ENCODE assay signal across 10 cellular contexts in the genomic region with DNA sequence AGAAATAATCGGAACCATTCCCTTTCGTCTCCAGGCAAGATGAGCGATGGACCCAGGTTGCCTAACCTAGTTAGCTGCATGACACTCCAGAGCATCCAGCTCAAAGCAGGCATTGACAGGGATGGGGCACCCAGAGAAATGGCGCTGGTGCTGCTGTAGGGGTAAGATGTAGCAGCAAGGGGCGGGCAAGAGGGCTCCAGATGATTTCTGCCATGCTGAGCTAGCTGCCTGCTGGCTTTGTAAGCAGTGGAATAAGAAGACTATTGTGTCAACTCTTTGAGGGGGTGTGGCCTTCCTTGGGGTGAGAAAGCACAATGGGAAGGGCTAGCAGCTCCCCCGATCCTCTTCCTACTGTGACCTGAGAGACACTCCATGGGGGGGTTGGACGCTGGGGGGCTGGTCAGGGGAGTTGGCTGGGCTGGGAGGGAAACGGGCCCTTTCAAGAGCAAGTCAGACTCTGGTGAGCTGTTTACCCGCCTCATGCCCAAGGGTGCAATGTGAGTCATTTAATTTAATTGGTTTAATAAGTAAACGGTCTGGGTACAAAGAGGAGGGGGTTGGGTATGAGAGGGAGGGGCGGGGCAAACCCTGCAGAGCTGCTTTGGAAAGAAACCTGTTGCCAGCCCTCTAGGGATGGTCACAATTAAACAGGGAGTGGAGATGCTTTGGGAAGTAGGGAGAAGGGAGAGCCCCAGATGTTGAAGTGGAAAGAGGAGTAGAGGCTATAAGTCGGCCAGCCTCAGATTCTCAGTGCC. TPM values are rescaled to one million over a fixed set of nuclear protein-coding genes. Genes with fewer than 3 reads are reported as not detected.
DNase-seq lines count a peak whose midpoint lies in the region; ATAC-seq, FAIRE-seq and TF ChIP-seq lines count a peak whose summit lies in the region.
"Had no signal": no experiment of that assay in that cellular context is flagged by ENCODE, and none has a peak within 500 bp of the region (broad histone marks: within the 10 kb centered on the region; RNA-seq: fewer than 3 reads in every experiment).

No MANE protein-coding gene starts in this region.

- peak overlapping the region; percentile 83 for H2BK120ac ChIP-seq in mesendoderm (ENCODE audit: low read depth, low read length)

- peak overlapping the region; percentile 66 for H3K23ac ChIP-seq in mesendoderm (ENCODE audit: low read length)

- H3K9me3 ChIP-seq in duodenal mucosa (ENCODE audit: control insufficient read depth in 1 of 2, low read length in 2 of 2) (no peaks in the 10 kb centered on the region), adrenal gland (replicated peaks in 1 of 3) (no peaks in the 10 kb centered on the region)

- no CpG with 5 or more reads among the region's 12 CpGs for WGBS in mesendoderm (ENCODE audit: extremely low coverage, insufficient coverage, low lambda C conversion rate)
- WGBS in adrenal gland, 4 donors: 66 to 71% (median 68%) methylated on average over 12 of the region's 12 CpGs

- H3K4me2 ChIP-seq in mesendoderm (ENCODE audit: low read length): peak overlapping the region; percentile 5

- DNase-seq in DMS 273 treated with DMSO at 0.1 percent for 48 hours (lab: John Stamatoyannopoulos, UW): peak; percentile 10
- DNase-seq in NCI-H1436 (lab: John Stamatoyannopoulos, UW): peak; percentile 82
- peak; percentile 93 for DNase-seq in mesendoderm
- DNase-seq in D721Med (ENCODE audit: insufficient read length, low spot score): no peak
- no peak for DNase-seq in adrenal gland
- DNase-seq in stimulated activated naive CD4-positive, alpha-beta T cell (lab: John Stamatoyannopoulos, UW): no peak
- DNase-seq: NCI-H446 treated with DMSO at 0.1 percent for 48 hours had no signal

- H3K79me1 ChIP-seq in mesendoderm (ENCODE audit: low read length): no peaks in the 10 kb centered on the region

- ATAC-seq in GM21360 (IDR thresholded peaks at IDR 0.05; ENCODE audit: unreplicated experiment): no peak

- no peak for FAIRE-seq in D721Med (lab: Jason Lieb, UNC)
- FAIRE-seq: H54 had no signal

- H2AK5ac ChIP-seq in mesendoderm (ENCODE audit: low read length): peak overlapping the region; percentile 94

- H3K9ac ChIP-seq in duodenal mucosa (ENCODE audit: low read depth in 1 of 2, low read length in 2 of 2): no peak overlapping the region
- peak overlapping the region; percentile 23 for H3K9ac ChIP-seq in mesendoderm (ENCODE audit: low read length)

- no peak overlapping the region for H2BK15ac ChIP-seq in mesendoderm (replicated peaks; ENCODE audit: low read depth)

- peak overlapping the region; percentile 78 for H3K56ac ChIP-seq in mesendoderm (ENCODE audit: low read length)

- H2BK5ac ChIP-seq in mesendoderm (ENCODE audit: low read length): peak overlapping the region; percentile 93

- H3K27ac ChIP-seq in duodenal mucosa (ENCODE audit: low read depth, low read length): peak overlapping the region; percentile 43
- H3K27ac ChIP-seq in mesendoderm (ENCODE audit: low read depth, low read length): peak overlapping the region; percentile 76
- no peak overlapping the region for H3K27ac ChIP-seq in adrenal gland

- peak overlapping the region; percentile 39 for H4K5ac ChIP-seq in mesendoderm (ENCODE audit: low read length)

- TF ChIP-seq CTCF in D721Med (IDR thresholded peaks at IDR 0.05; ENCODE audit: insufficient read depth, missing control alignments): no peak
- no peak for TF ChIP-seq CTCF in adrenal gland (IDR thresholded peaks at IDR 0.05)

- peak overlapping the region; percentile 91 for H3K18ac ChIP-seq in mesendoderm (ENCODE audit: low read length)

- H3K4me3 ChIP-seq in duodenal mucosa (ENCODE audit: low read depth in 1 of 2, low read length in 2 of 2) (no peak overlapping the region), mesendoderm (ENCODE audit: low read length) (no peak overlapping the region), adrenal gland (no peak overlapping the region)

- H3K79me2 ChIP-seq in mesendoderm (ENCODE audit: control insufficient read depth, insufficient read depth, low read length): no peaks in the 10 kb centered on the region

- TF ChIP-seq POLR2A in adrenal gland (IDR thresholded peaks at IDR 0.05): no peak

- H3K4me1 ChIP-seq in duodenal mucosa (ENCODE audit: control insufficient read depth in 1 of 2, insufficient read depth in 2 of 2, low read length in 2 of 2) (peaks cover 15 to 23% of the 10 kb centered on the region in 2 donors), mesendoderm (ENCODE audit: control insufficient read depth, low read depth, low read length) (peaks cover 18% of the 10 kb centered on the region), adrenal gland (replicated peaks in 1 of 2) (no peaks in the 10 kb centered on the region)

- no peak overlapping the region for H4K8ac ChIP-seq in mesendoderm (ENCODE audit: low read depth, low read length)

- H3K27me3 ChIP-seq in duodenal mucosa (ENCODE audit: control insufficient read depth in 1 of 2, insufficient read depth in 2 of 2, low read length in 2 of 2) (no peaks in the 10 kb centered on the region), mesendoderm (ENCODE audit: insufficient read depth, low read length, poor library complexity) (no peaks in the 10 kb centered on the region), adrenal gland (no peaks in the 10 kb centered on the region)

- peak overlapping the region; percentile 37 for H3K4ac ChIP-seq in mesendoderm (ENCODE audit: low read depth, low read length)

- intact Hi-C loops in adrenal gland (cut with DNase I): no loop called here

- H3K36me3 ChIP-seq in duodenal mucosa (ENCODE audit: control insufficient read depth in 1 of 2, insufficient read depth in 2 of 2, low read length in 2 of 2): no peaks in the 10 kb centered on the region
- no peaks in the 10 kb centered on the region for H3K36me3 ChIP-seq in mesendoderm (ENCODE audit: control insufficient read depth, insufficient read depth, low read length)
- H3K36me3 ChIP-seq in adrenal gland (replicated peaks in 1 of 2): no peaks in the 10 kb centered on the region

RNA-seq across cellular contexts. Expression of a gene that starts 50.5 kb away (rescaled TPM):
- polyA plus RNA-seq in mesendoderm (2013, experiment 1 of 2): 16.0 TPM
- 14.7 TPM for polyA plus RNA-seq in mesendoderm (2013, experiment 2 of 2)
- 10 to 100 TPM in 7 of 8 donors, 1 to 10 TPM in 1; 9.8 to 43.1 (median 28.5) TPM for total RNA-seq in adrenal gland
- 10 to 100 TPM; 16.2 to 38.5 (median 30.5) TPM for polyA plus RNA-seq in adrenal gland

Comparison
In these comparisons a context has a peak if more than half of its experiments do, and no peak if none do; other contexts are left out.
1. DNase-seq: peak in DMS 273 treated with DMSO at 0.1 percent for 48 hours (single experiment), NCI-H1436 (single experiment) and mesendoderm (single experiment); none in D721Med (single experiment), adrenal gland (0 of 7) and stimulated activated naive CD4-positive, alpha-beta T cell (0 of 6).
2. H3K27ac ChIP-seq: peak in duodenal mucosa (single experiment) and mesendoderm (single experiment); none in adrenal gland (0 of 5).